ENCODE assay signal across 1 cellular context in the genomic region with DNA sequence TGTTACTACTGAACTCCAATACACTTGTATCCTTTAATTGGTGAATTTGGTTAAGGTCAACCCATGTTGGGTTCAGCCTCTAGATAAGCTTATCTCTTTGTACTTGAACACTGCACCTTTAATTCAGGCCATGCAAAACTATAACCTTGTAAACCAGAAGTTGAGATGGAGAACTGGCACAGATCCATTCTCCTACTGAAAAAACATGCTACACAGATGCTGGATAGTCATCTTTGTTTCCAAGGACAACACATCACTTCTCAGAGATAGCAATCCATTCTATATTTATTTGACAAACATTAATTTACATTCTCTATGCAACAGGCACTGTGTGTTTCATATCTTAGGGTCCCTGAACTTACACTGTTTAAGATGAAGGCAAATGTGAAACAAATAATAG.
TF ChIP-seq lines count a peak whose summit lies in the region.

No MANE protein-coding gene starts in this region.

TF ChIP-seq in SK-N-SH, 30 proteins besides CTCF, POLR2A, EP300 and RAD21 (continued from another document):
- TF ChIP-seq TAF1 (IDR thresholded peaks at IDR 0.05; ENCODE audit: borderline replicate concordance, low read depth, low read length) (no peak), FOSL2 (IDR thresholded peaks at IDR 0.05; ENCODE audit: borderline replicate concordance, low read depth) (no peak), RFX5 (IDR thresholded peaks at IDR 0.05; ENCODE audit: low read length) (no peak), RCOR1 (IDR thresholded peaks at IDR 0.05; ENCODE audit: low read length) (peak; percentile 35; the same call in 1 of the 2 replicates), SIN3A (IDR thresholded peaks at IDR 0.05; ENCODE audit: borderline replicate concordance, low read depth, low read length) (no peak), TCF12 (IDR thresholded peaks at IDR 0.05) (peak; percentile 63), RXRA (IDR thresholded peaks at IDR 0.05; ENCODE audit: borderline replicate concordance, low read depth) (no peak), CHD2 (IDR thresholded peaks at IDR 0.05; ENCODE audit: low read length, partially characterized antibody) (peak; percentile 68), NFIC (IDR thresholded peaks at IDR 0.05; ENCODE audit: borderline replicate concordance) (peak; percentile 54; the same call in 1 of the 2 replicates), MXI1 (IDR thresholded peaks at IDR 0.05; ENCODE audit: low read depth, low read length) (no peak), YY1 (IDR thresholded peaks at IDR 0.05; ENCODE audit: low read depth) (no peak)
- TF ChIP-seq, protein P1, sequence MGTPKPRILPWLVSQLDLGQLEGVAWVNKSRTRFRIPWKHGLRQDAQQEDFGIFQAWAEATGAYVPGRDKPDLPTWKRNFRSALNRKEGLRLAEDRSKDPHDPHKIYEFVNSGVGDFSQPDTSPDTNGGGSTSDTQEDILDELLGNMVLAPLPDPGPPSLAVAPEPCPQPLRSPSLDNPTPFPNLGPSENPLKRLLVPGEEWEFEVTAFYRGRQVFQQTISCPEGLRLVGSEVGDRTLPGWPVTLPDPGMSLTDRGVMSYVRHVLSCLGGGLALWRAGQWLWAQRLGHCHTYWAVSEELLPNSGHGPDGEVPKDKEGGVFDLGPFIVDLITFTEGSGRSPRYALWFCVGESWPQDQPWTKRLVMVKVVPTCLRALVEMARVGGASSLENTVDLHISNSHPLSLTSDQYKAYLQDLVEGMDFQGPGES (IDR thresholded peaks at IDR 0.05; ENCODE audit: low read depth, low read length): no peak
- TF ChIP-seq, protein P2, sequence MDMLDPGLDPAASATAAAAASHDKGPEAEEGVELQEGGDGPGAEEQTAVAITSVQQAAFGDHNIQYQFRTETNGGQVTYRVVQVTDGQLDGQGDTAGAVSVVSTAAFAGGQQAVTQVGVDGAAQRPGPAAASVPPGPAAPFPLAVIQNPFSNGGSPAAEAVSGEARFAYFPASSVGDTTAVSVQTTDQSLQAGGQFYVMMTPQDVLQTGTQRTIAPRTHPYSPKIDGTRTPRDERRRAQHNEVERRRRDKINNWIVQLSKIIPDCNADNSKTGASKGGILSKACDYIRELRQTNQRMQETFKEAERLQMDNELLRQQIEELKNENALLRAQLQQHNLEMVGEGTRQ (IDR thresholded peaks at IDR 0.05; ENCODE audit: borderline replicate concordance, low read depth, low read length): no peak
- TF ChIP-seq, protein P3, sequence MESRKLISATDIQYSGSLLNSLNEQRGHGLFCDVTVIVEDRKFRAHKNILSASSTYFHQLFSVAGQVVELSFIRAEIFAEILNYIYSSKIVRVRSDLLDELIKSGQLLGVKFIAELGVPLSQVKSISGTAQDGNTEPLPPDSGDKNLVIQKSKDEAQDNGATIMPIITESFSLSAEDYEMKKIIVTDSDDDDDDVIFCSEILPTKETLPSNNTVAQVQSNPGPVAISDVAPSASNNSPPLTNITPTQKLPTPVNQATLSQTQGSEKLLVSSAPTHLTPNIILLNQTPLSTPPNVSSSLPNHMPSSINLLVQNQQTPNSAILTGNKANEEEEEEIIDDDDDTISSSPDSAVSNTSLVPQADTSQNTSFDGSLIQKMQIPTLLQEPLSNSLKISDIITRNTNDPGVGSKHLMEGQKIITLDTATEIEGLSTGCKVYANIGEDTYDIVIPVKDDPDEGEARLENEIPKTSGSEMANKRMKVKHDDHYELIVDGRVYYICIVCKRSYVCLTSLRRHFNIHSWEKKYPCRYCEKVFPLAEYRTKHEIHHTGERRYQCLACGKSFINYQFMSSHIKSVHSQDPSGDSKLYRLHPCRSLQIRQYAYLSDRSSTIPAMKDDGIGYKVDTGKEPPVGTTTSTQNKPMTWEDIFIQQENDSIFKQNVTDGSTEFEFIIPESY (IDR thresholded peaks at IDR 0.05; ENCODE audit: borderline replicate concordance, low read depth): no peak
